8 cellular contexts compared by ENCODE assay signal in the genomic region with DNA sequence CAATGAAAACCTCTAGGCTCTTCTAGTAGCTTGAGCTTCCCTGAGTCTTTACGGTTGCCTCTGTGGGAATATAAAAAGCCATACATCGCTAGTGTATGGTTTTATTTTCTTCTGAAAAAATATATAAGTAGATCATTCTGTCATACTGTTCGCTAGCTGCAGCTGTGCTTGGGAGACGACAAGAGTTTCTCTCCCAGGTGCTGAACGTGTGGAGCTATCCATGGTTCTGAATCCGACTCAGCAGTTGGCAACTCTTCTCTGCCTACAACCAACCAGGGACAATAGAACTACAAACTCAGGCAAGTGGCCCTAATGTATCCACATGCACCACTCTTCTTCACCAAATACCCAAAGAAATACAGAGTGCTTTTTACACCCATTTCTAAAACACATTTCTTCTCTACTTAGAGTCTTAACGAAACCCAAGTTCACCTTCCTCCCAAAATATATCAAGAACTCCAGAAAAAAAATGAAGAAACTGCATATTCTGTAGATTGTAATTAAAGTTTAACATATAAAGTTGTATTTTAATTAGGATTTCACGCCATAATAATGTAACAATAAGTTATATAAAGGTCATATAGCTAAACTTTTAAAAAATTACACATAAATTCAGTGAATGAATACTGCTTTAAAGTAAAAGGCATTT. TPM values are rescaled to one million over a fixed set of nuclear protein-coding genes. Genes with fewer than 3 reads are reported as not detected.
DNase-seq lines count a peak whose midpoint lies in the region; ATAC-seq and TF ChIP-seq lines count a peak whose summit lies in the region.

No MANE protein-coding gene starts in this region.

- H3K36me3 ChIP-seq in uterus = no peaks in the 10 kb centered on the region

- H3K27me3 Mint-ChIP-seq in activated naive CD4-positive, alpha-beta T cell treated with anti-CD3 and anti-CD28 coated beads for 36 hours (ENCODE audit: low read depth) = peaks cover 18% of the 10 kb centered on the region

- H3K4me3 ChIP-seq in dorsolateral prefrontal cortex (peak overlapping the region in 29 of 59 donors; percentile 1 to 75 (median 61)), uterus (no peak overlapping the region)

- H3K4me1 Mint-ChIP-seq in activated naive CD4-positive, alpha-beta T cell treated with anti-CD3 and anti-CD28 coated beads for 36 hours (ENCODE audit: low read depth) = no peaks in the 10 kb centered on the region

- peaks cover 6% of the 10 kb centered on the region for H3K9me3 Mint-ChIP-seq in activated naive CD4-positive, alpha-beta T cell treated with anti-CD3 and anti-CD28 coated beads for 36 hours

- no peaks in the 10 kb centered on the region for H3K4me1 ChIP-seq in uterus

- peak; percentile 60 for DNase-seq in activated naive CD4-positive, alpha-beta T cell treated with anti-CD3 and anti-CD28 coated beads for 36 hours
- DNase-seq in activated naive CD4-positive, alpha-beta T cell treated with anti-CD3 and anti-CD28 coated beads, Interleukin-2, amount 50 U/mL, for 16 hours = no peak
- peak; percentile 86 for DNase-seq in OCI-M1 (lab: John Stamatoyannopoulos, UW)
- peak in 7 of 10 donors; percentile 5 to 50 (median 40) for DNase-seq in dorsolateral prefrontal cortex
- DNase-seq in myocyte (ENCODE audit: low read depth) = peak; percentile 85
- no peak for DNase-seq in uterus
- DNase-seq in activated effector memory CD4-positive, alpha-beta T cell treated with anti-CD3 and anti-CD28 coated beads, Interleukin-2, amount 50 U/mL, for 16 hours = no peak

- intact Hi-C loops in activated naive CD4-positive, alpha-beta T cell treated with anti-CD3 and anti-CD28 coated beads for 36 hours (cut with micrococcal nuclease) = no loop called here
- intact Hi-C loops in dorsolateral prefrontal cortex (cut with DNase I) = no loop called here
- intact Hi-C loops in uterus (cut with DNase I; ENCODE audit: low total_unique reads) = no loop called here

- TF ChIP-seq POLR2A in uterus (IDR thresholded peaks at IDR 0.05) = no peak

- ATAC-seq in HG02884 (IDR thresholded peaks at IDR 0.05; ENCODE audit: unreplicated experiment) = peak; percentile 65

- peaks cover 0 to 33% (median 2%) of the 10 kb centered on the region in 45 donors for H3K27me3 ChIP-seq in dorsolateral prefrontal cortex
- peaks cover 0 to 19% of the 10 kb centered on the region in 2 donors for H3K27me3 ChIP-seq in uterus

- H3K27ac ChIP-seq in dorsolateral prefrontal cortex (peak overlapping the region in 3 of 59 donors; percentile 6 to 90 (median 84)), uterus (no peak overlapping the region)

- TF ChIP-seq CTCF in dorsolateral prefrontal cortex (IDR thresholded peaks at IDR 0.05 in 54 of 56, conservative IDR thresholded peaks at IDR 0.05 in 2 of 56; ENCODE audit: low read depth in 1 of 56, partially characterized antibody in 56 of 56) = no peak
- no peak for TF ChIP-seq CTCF in uterus (IDR thresholded peaks at IDR 0.05)

- no peaks in the 10 kb centered on the region for H3K9me3 ChIP-seq in uterus

- peak overlapping the region; percentile 7 for H3K27ac Mint-ChIP-seq in activated naive CD4-positive, alpha-beta T cell treated with anti-CD3 and anti-CD28 coated beads for 36 hours

- no peaks in the 10 kb centered on the region for H3K36me3 Mint-ChIP-seq in activated naive CD4-positive, alpha-beta T cell treated with anti-CD3 and anti-CD28 coated beads for 36 hours (ENCODE audit: low read depth)

- CTCF ChIA-PET in activated naive CD4-positive, alpha-beta T cell treated with anti-CD3 and anti-CD28 coated beads for 36 hours (lab: Charles Lee) = no interaction called here

- no peak overlapping the region for H3K4me3 Mint-ChIP-seq in activated naive CD4-positive, alpha-beta T cell treated with anti-CD3 and anti-CD28 coated beads for 36 hours

RNA-seq across cellular contexts. Expression of a gene that starts 2.2 kb away (rescaled TPM):
- not detected for total RNA-seq in activated naive CD4-positive, alpha-beta T cell treated with anti-CD3 and anti-CD28 coated beads for 36 hours
- total RNA-seq in dorsolateral prefrontal cortex = 10 to 100 TPM in 119 of 120 experiments, 1 to 10 TPM in 1; 8.6 to 52.3 (median 29.8) TPM
- not detected in 2 replicates for total RNA-seq in myocyte
- polyA plus RNA-seq in myocyte (2012) = not detected
- total RNA-seq in uterus = under 1 TPM in 1 of 4 donors, not detected in 3; 0.35 TPM

Comparison
In these comparisons a context has a peak if more than half of its experiments do, and no peak if none do; other contexts are left out.
1. DNase-seq: peak in activated naive CD4-positive, alpha-beta T cell treated with anti-CD3 and anti-CD28 coated beads for 36 hours (single experiment), OCI-M1 (single experiment), dorsolateral prefrontal cortex (7 of 10) and myocyte (single experiment); none in activated naive CD4-positive, alpha-beta T cell treated with anti-CD3 and anti-CD28 coated beads, Interleukin-2, amount 50 U/mL, for 16 hours (single experiment), uterus (0 of 2) and activated effector memory CD4-positive, alpha-beta T cell treated with anti-CD3 and anti-CD28 coated beads, Interleukin-2, amount 50 U/mL, for 16 hours (single experiment).